Comparison of ENCODE assay signal across 11 cellular contexts in genomic region chr15:95086543-95087252, GRCh38.
DNase-seq lines count a peak whose midpoint lies in the region; ATAC-seq and TF ChIP-seq lines count a peak whose summit lies in the region.
"Had no signal": no experiment of that assay in that cellular context is flagged by ENCODE, and none has a peak within 500 bp of the region (broad histone marks: within the 10 kb centered on the region; RNA-seq: fewer than 3 reads in every experiment).

No MANE protein-coding gene starts in this region.

- no peaks in the 10 kb centered on the region for H3K79me2 ChIP-seq in smooth muscle cell (ENCODE audit: low read depth)

- peak; percentile 42 for DNase-seq in H4 (ENCODE audit: low spot score)
- DNase-seq in adipocyte (ENCODE audit: low read depth), result peak; percentile 64
- DNase-seq in foreskin keratinocyte, result peak; percentile 46 to 67
- no peak for DNase-seq in smooth muscle cell (lab: John Stamatoyannopoulos, UW; ENCODE audit: unreplicated experiment)
- DNase-seq in tibial artery, result no peak
- DNase-seq: activated CD4-positive, alpha-beta memory T cell treated with anti-CD3 and anti-CD28 coated beads, Interleukin-2, amount 10 ng/mL, durations not matched to agents 7 days and 5 days; activated naive CD8-positive, alpha-beta T cell treated with anti-CD3 and anti-CD28 coated beads, Interleukin-2, amount 10 ng/mL, durations not matched to agents 7 days and 5 days; DMS79 treated with DMSO at 0.1 percent for 48 hours had no signal

- H4K20me1 ChIP-seq in smooth muscle cell (ENCODE audit: low read depth), result no peaks in the 10 kb centered on the region

- H3K4me1 ChIP-seq in adipocyte (ENCODE audit: control insufficient read depth, insufficient read depth, low read length) (peaks cover 13% of the 10 kb centered on the region), foreskin keratinocyte (peaks cover 9% of the 10 kb centered on the region), smooth muscle cell (ENCODE audit: low read depth) (peaks cover 4% of the 10 kb centered on the region), tibial artery (peaks cover 0 to 14% (median 0%) of the 10 kb centered on the region in 4 donors)
- H3K4me1 ChIP-seq: neural progenitor cell had no signal

- H3F3A ChIP-seq in smooth muscle cell (ENCODE audit: low read depth), result peaks cover 25% of the 10 kb centered on the region

- no peak for TF ChIP-seq CTCF in foreskin keratinocyte (conservative IDR thresholded peaks at IDR 0.05)
- no peak for TF ChIP-seq CTCF in smooth muscle cell (IDR thresholded peaks at IDR 0.05; ENCODE audit: borderline replicate concordance, insufficient read depth, poor library complexity, severe bottlenecking)
- no peak for TF ChIP-seq CTCF in tibial artery (IDR thresholded peaks at IDR 0.05)

- 15% methylated on average over 5 of the region's 5 CpGs for WGBS in smooth muscle cell (ENCODE audit: low lambda C conversion rate)

- H3K36me3 ChIP-seq in adipocyte (ENCODE audit: control insufficient read depth, insufficient read depth, low read length, severe bottlenecking) (peaks cover 5% of the 10 kb centered on the region), smooth muscle cell (ENCODE audit: low read depth) (no peaks in the 10 kb centered on the region), tibial artery (no peaks in the 10 kb centered on the region)
- H3K36me3 ChIP-seq: neural progenitor cell had no signal

- peak overlapping the region; percentile 64 for H3K4me2 ChIP-seq in smooth muscle cell
- H3K4me2 ChIP-seq: neural progenitor cell had no signal

- no peaks in the 10 kb centered on the region for H3K27me3 ChIP-seq in adipocyte (replicated peaks; ENCODE audit: control insufficient read depth, insufficient read depth, low read length)
- no peaks in the 10 kb centered on the region for H3K27me3 ChIP-seq in foreskin keratinocyte
- no peaks in the 10 kb centered on the region for H3K27me3 ChIP-seq in smooth muscle cell (ENCODE audit: low read depth)
- H3K27me3 ChIP-seq in tibial artery, result no peaks in the 10 kb centered on the region
- H3K27me3 ChIP-seq: neural progenitor cell had no signal

- intact Hi-C loops in tibial artery (cut with DNase I; ENCODE audit: low total_unique reads), result no loop called here

- ATAC-seq in foreskin keratinocyte (peak; percentile 83), GM19395 (IDR thresholded peaks at IDR 0.05; ENCODE audit: unreplicated experiment) (no peak), GM21515 (IDR thresholded peaks at IDR 0.05; ENCODE audit: unreplicated experiment) (no peak)

- H3K9me3 ChIP-seq in adipocyte (ENCODE audit: control insufficient read depth, low read length) (no peaks in the 10 kb centered on the region), smooth muscle cell (replicated peaks; ENCODE audit: low read depth) (no peaks in the 10 kb centered on the region), tibial artery (no peaks in the 10 kb centered on the region)

- H2AFZ ChIP-seq in smooth muscle cell (ENCODE audit: low read depth), result no peak overlapping the region
- H2AFZ ChIP-seq: neural progenitor cell had no signal

- H3K27ac ChIP-seq in foreskin keratinocyte (no peak overlapping the region), smooth muscle cell (ENCODE audit: low read depth) (peak overlapping the region; percentile 48), tibial artery (no peak overlapping the region)
- H3K27ac ChIP-seq: neural progenitor cell had no signal

- H3K4me3 ChIP-seq in adipocyte (ENCODE audit: low read length) (peak overlapping the region; percentile 42), smooth muscle cell (no peak overlapping the region), tibial artery (no peak overlapping the region)
- H3K4me3 ChIP-seq: neural progenitor cell had no signal

- H3K9ac ChIP-seq in adipocyte (ENCODE audit: low read length), result peak overlapping the region; percentile 54
- H3K9ac ChIP-seq in smooth muscle cell (ENCODE audit: low read depth), result no peak overlapping the region
- H3K9ac ChIP-seq: neural progenitor cell had no signal

Comparison
In these comparisons a context has a peak if more than half of its experiments do, and no peak if none do; other contexts are left out.
1. DNase-seq: peak in H4 (single experiment), adipocyte (single experiment) and foreskin keratinocyte (2 of 2); none in smooth muscle cell (single experiment) and tibial artery (0 of 2).